Comparison of ENCODE assay signal across 8 cellular contexts in the genomic region with DNA sequence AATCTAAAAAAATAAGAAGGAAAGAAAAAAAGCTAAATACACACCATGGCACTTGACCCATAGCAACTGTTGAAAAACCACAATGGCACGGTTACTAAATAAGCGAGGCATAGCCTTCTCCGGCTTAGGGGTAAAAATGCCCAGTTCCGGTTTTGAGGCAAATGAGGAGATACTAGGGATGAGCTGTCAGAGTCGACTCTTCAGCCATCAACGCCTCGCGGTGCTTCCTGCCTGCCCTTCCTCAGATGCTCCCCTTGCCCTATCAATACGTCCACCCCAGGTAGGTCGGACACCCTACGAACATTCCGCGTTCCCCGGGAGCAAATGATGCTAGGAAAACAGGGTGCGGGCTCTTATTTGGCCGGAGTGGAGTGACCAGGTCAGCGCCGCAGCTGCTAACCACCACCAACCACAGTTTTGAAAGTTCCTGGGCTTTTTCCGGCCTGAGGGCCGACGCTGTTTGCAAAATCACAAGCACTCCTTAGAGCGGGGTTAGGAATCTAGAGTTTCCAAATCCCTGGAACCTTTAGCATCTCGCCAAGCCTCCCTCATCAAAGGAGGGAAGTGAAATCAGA. TPM values are rescaled to one million over a fixed set of nuclear protein-coding genes. Genes with fewer than 3 reads are reported as not detected.
A peak's percentile ranks its signal among the peaks of the same experiment; 100 is the strongest.
DNase-seq lines count a peak whose midpoint lies in the region; ATAC-seq and TF ChIP-seq lines count a peak whose summit lies in the region.

No MANE protein-coding gene starts in this region.

- H4K91ac ChIP-seq in neuronal stem cell (ENCODE audit: low read depth, low read length, poor library complexity), result no peak overlapping the region

- H3K4me2 ChIP-seq in neuronal stem cell (ENCODE audit: insufficient read depth, low read length, poor library complexity, severe bottlenecking), result peak overlapping the region; percentile 68

- peak overlapping the region; percentile 83 for H3K9ac ChIP-seq in neuronal stem cell (ENCODE audit: low read depth, low read length, poor library complexity)

- TF ChIP-seq CTCF in fibroblast of the aortic adventitia (IDR thresholded peaks at IDR 0.05; ENCODE audit: insufficient read depth, low read length), result no peak

- no peak overlapping the region for H2BK12ac ChIP-seq in neuronal stem cell (ENCODE audit: low read length)

- H3K4me3 ChIP-seq in fibroblast of the aortic adventitia (ENCODE audit: low read depth, low read length) (peak overlapping the region; percentile 93), neuronal stem cell (ENCODE audit: low read length in 2 of 2) (peak overlapping the region; percentile 96 to 99)

- H2AK5ac ChIP-seq in neuronal stem cell (ENCODE audit: low read depth, low read length), result peak overlapping the region; percentile 99

- no peak for ATAC-seq in GM18858 (IDR thresholded peaks at IDR 0.05; ENCODE audit: unreplicated experiment)

- peaks cover 5% of the 10 kb centered on the region for H3K79me1 ChIP-seq in neuronal stem cell (ENCODE audit: low read depth, low read length)

- H3K27ac ChIP-seq in neuronal stem cell (replicated peaks; ENCODE audit: low read length), result peak overlapping the region; percentile 95

- H3K18ac ChIP-seq in neuronal stem cell (ENCODE audit: low read length), result no peak overlapping the region

- no peak overlapping the region for H2BK15ac ChIP-seq in neuronal stem cell (ENCODE audit: low read length)

- DNase-seq in stimulated activated CD4-positive, alpha-beta T cell treated with anti-CD3 and anti-CD28 coated beads, Interleukin-15, amount 100 ng/mL, for 24 hours, result peak; percentile 43
- no peak for DNase-seq in stimulated activated CD4-positive, alpha-beta T cell treated with anti-CD3 and anti-CD28 coated beads, Interleukin-2, amount 100 ng/mL, for 48 hours
- peak; percentile 70 for DNase-seq in M059J (ENCODE audit: low read depth)
- peak; percentile 27 for DNase-seq in activated T-cell treated with anti-CD3 and anti-CD28 coated beads, Interleukin-2, amount 50 U/mL, for 1 hour
- DNase-seq in fibroblast of the aortic adventitia (ENCODE audit: low read depth), result peak; percentile 69
- DNase-seq in neuronal stem cell (ENCODE audit: low spot score), result peak; percentile 31
- DNase-seq in DMS79 (lab: John Stamatoyannopoulos, UW), result no peak

- H3K27me3 ChIP-seq in neuronal stem cell (ENCODE audit: control insufficient read depth in 3 of 3, insufficient read depth in 3 of 3, low read depth in 1 of 3, low read length in 3 of 3), result no peaks in the 10 kb centered on the region

- no peaks in the 10 kb centered on the region for H3K9me3 ChIP-seq in neuronal stem cell (replicated peaks in 1 of 2; ENCODE audit: control insufficient read depth in 2 of 2, insufficient read depth in 1 of 2, low read depth in 1 of 2, low read length in 2 of 2)

- H3K4ac ChIP-seq in neuronal stem cell (ENCODE audit: low read length), result no peak overlapping the region

- no CpG with 5 or more reads among the region's 23 CpGs for WGBS in neuronal stem cell (ENCODE audit: extremely low coverage in 2 of 2, insufficient read length in 2 of 2, insufficient replicate concordance in 1 of 2), 2 donors

- H2AFZ ChIP-seq in neuronal stem cell (ENCODE audit: low read length), result peak overlapping the region; percentile 96

- H3K23ac ChIP-seq in neuronal stem cell (ENCODE audit: low read depth, low read length, poor library complexity), result no peak overlapping the region

- H3K4me1 ChIP-seq in neuronal stem cell (ENCODE audit: control insufficient read depth in 2 of 2, insufficient read depth in 1 of 2, low read depth in 1 of 2, low read length in 2 of 2), result peaks cover 2 to 10% of the 10 kb centered on the region in 2 donors

- no peak overlapping the region for H3K14ac ChIP-seq in neuronal stem cell (ENCODE audit: low read length)

- peak overlapping the region; percentile 98 for H2BK5ac ChIP-seq in neuronal stem cell (ENCODE audit: low read length)

- H4K8ac ChIP-seq in neuronal stem cell (ENCODE audit: low read depth, low read length), result no peak overlapping the region

- H2BK120ac ChIP-seq in neuronal stem cell (ENCODE audit: low read depth, low read length), result no peak overlapping the region

- peaks cover 25 to 44% of the 10 kb centered on the region in 2 donors for H3K36me3 ChIP-seq in neuronal stem cell (replicated peaks in 1 of 2; ENCODE audit: control insufficient read depth in 2 of 2, insufficient read depth in 2 of 2, low read length in 2 of 2)

RNA-seq across cellular contexts. Expression of gene SRSF9, which starts 1.2 kb away (rescaled TPM):
- 197 and 267 TPM in 2 replicates for total RNA-seq in M059J (2014; rRNA removed; shearing (Covaris generic))
- 87.3 and 104 TPM in 2 replicates for total RNA-seq in fibroblast of the aortic adventitia (ENCODE audit: low replicate concordance)
- 234 TPM for polyA plus RNA-seq in neuronal stem cell (2013, experiment 1 of 2)
- polyA plus RNA-seq in neuronal stem cell (2013, experiment 2 of 2), result 239 TPM

RNA-seq across cellular contexts. Expression of gene GATC, which starts 22.1 kb away (rescaled TPM):
- 12.6 and 22.3 TPM in 2 replicates for total RNA-seq in M059J (2014; rRNA removed; shearing (Covaris generic))
- 16.1 and 20.5 TPM in 2 replicates for total RNA-seq in fibroblast of the aortic adventitia (ENCODE audit: low replicate concordance)
- 27.6 TPM for polyA plus RNA-seq in neuronal stem cell (2013, experiment 1 of 2)
- polyA plus RNA-seq in neuronal stem cell (2013, experiment 2 of 2), result 28.7 TPM

RNA-seq across cellular contexts. Expression of gene TRIAP1, which starts 22.2 kb away (rescaled TPM):
- total RNA-seq in M059J (2014; rRNA removed; shearing (Covaris generic)), result 27.8 and 29.9 TPM in 2 replicates
- 30.0 and 39.0 TPM in 2 replicates for total RNA-seq in fibroblast of the aortic adventitia (ENCODE audit: low replicate concordance)
- polyA plus RNA-seq in neuronal stem cell (2013, experiment 1 of 2), result 54.2 TPM
- polyA plus RNA-seq in neuronal stem cell (2013, experiment 2 of 2), result 55.2 TPM

RNA-seq across cellular contexts. Expression of gene DYNLL1, which starts 27.6 kb away (rescaled TPM):
- 529 and 605 TPM in 2 replicates for total RNA-seq in M059J (2014; rRNA removed; shearing (Covaris generic))
- total RNA-seq in fibroblast of the aortic adventitia (ENCODE audit: low replicate concordance), result 93.5 and 453 TPM in 2 replicates
- polyA plus RNA-seq in neuronal stem cell (2013, experiment 1 of 2), result 268 TPM
- 269 TPM for polyA plus RNA-seq in neuronal stem cell (2013, experiment 2 of 2)

RNA-seq across cellular contexts. Expression of gene COX6A1, which starts 30.4 kb away (rescaled TPM):
- total RNA-seq in M059J (2014; rRNA removed; shearing (Covaris generic)), result 479 and 510 TPM in 2 replicates
- total RNA-seq in fibroblast of the aortic adventitia (ENCODE audit: low replicate concordance), result 138 and 366 TPM in 2 replicates
- 664 TPM for polyA plus RNA-seq in neuronal stem cell (2013, experiment 1 of 2)
- polyA plus RNA-seq in neuronal stem cell (2013, experiment 2 of 2), result 679 TPM

Comparison
In these comparisons a context has a peak if more than half of its experiments do, and no peak if none do; other contexts are left out.
1. DNase-seq: peak in stimulated activated CD4-positive, alpha-beta T cell treated with anti-CD3 and anti-CD28 coated beads, Interleukin-15, amount 100 ng/mL, for 24 hours (single experiment), M059J (single experiment), activated T-cell treated with anti-CD3 and anti-CD28 coated beads, Interleukin-2, amount 50 U/mL, for 1 hour (single experiment), fibroblast of the aortic adventitia (single experiment) and neuronal stem cell (single experiment); none in stimulated activated CD4-positive, alpha-beta T cell treated with anti-CD3 and anti-CD28 coated beads, Interleukin-2, amount 100 ng/mL, for 48 hours (0 of 2) and DMS79 (single experiment).